2 cellular contexts compared by ENCODE assay signal in genomic region chr1:1420654-1421134, GRCh38.
TF ChIP-seq lines count a peak whose summit lies in the region.

No MANE protein-coding gene starts in this region.

TF ChIP-seq in SK-N-SH, 30 proteins besides CTCF, POLR2A, EP300 and RAD21 (continued from another document):
- TF ChIP-seq SMC3 (IDR thresholded peaks at IDR 0.05; ENCODE audit: low read depth, low read length): no peak
- no peak for TF ChIP-seq GABPA (IDR thresholded peaks at IDR 0.05; ENCODE audit: low read depth)
- no peak for TF ChIP-seq FOXJ3 (CRISPR knock-in tag; IDR thresholded peaks at IDR 0.05)

TF ChIP-seq in SK-N-SH treated with all-trans-retinoic acid at 6 μM for 48 hours, 23 proteins besides CTCF, POLR2A, EP300 and RAD21 (continued from another document):
- TF ChIP-seq OSR1 (CRISPR knock-in tag; IDR thresholded peaks at IDR 0.05): no peak
- no peak for TF ChIP-seq ZFP3 (CRISPR knock-in tag; IDR thresholded peaks at IDR 0.05)
- TF ChIP-seq RARB (CRISPR knock-in tag; IDR thresholded peaks at IDR 0.05): no peak
- TF ChIP-seq CREB5 (CRISPR knock-in tag; IDR thresholded peaks at IDR 0.05; ENCODE audit: low read depth): no peak
- TF ChIP-seq ARNTL (CRISPR knock-in tag; IDR thresholded peaks at IDR 0.05; ENCODE audit: borderline replicate concordance, low read depth): no peak
- no peak for TF ChIP-seq ZNF565 (CRISPR knock-in tag; conservative IDR thresholded peaks at IDR 0.05; ENCODE audit: low read depth)
- TF ChIP-seq ESRRG (CRISPR knock-in tag; IDR thresholded peaks at IDR 0.05): no peak
- TF ChIP-seq CSRNP3 (CRISPR knock-in tag; IDR thresholded peaks at IDR 0.05): no peak
- TF ChIP-seq ZFP30 (CRISPR knock-in tag; IDR thresholded peaks at IDR 0.05): no peak
- no peak for TF ChIP-seq POU6F1 (CRISPR knock-in tag; IDR thresholded peaks at IDR 0.05; ENCODE audit: borderline replicate concordance, low read depth)
- no peak for TF ChIP-seq CSDC2 (CRISPR knock-in tag; IDR thresholded peaks at IDR 0.05)
